In the genomic region with DNA sequence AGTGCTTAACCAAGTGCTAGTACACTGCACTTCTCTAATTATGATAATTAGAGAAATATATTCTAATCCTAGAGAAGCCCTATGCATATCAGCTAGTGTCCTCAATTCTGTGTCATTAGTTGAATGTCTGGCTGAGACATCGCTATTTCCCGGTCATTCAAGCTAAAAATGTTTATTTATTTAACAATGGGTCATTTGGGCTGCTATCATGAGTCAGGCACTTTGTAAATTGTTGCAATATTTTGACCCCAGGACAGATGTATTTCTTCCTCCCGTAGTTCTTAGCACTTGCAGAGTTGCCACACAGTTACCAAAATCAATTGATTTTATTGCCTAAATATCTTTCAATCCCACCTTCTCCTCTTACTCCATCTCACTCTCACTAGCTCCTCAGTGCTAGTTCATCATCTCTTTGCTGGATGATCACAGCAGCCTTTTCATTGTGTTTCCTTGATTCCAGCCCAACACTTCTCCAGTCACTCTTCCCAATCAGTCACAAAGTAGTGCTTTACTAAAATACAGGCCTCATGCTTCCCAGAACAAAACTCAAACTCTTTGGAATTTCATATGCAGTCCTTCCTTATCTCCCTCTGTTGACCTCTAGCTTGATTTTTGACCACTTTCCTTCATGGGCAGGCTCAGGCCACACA, we compare ENCODE assay signal across 1 cellular context.
TF ChIP-seq lines count a peak whose summit lies in the region.

No MANE protein-coding gene starts in this region.

TF ChIP-seq in SK-N-SH, 30 proteins besides CTCF, POLR2A, EP300 and RAD21 (continued from another document):
- TF ChIP-seq CHD2 (IDR thresholded peaks at IDR 0.05; ENCODE audit: low read length, partially characterized antibody), result no peak
- TF ChIP-seq MEF2A (IDR thresholded peaks at IDR 0.05; ENCODE audit: borderline replicate concordance, low read depth), result no peak
